Comparison of ENCODE assay signal across 17 cellular contexts in the genomic region with DNA sequence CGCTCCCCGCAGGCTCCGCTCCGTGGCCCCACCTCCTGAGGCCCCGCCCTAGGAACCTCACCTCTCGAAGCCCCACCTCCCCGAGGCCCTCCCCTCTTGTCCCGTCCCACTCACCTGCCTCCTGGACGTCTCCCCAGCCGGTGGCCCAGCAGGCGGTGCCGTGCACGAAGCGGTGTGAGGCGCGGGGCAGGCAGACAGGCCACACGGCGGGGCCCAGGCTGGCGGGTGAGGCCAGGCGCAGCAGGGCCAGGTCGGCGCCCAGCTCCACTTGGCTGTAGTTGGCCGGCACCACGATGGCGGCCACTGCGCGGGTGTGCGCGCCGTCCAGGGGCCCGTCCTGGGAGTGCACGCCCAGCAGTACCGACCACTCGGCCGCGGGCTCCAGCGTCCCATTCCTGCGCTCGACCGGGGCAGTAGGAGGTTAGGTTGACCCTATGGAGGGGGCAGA. TPM values are rescaled to one million over a fixed set of nuclear protein-coding genes. Genes with fewer than 3 reads are reported as not detected.
DNase-seq lines count a peak whose midpoint lies in the region; ATAC-seq and TF ChIP-seq lines count a peak whose summit lies in the region.
"Had no signal": no experiment of that assay in that cellular context is flagged by ENCODE, and none has a peak within 500 bp of the region (broad histone marks: within the 10 kb centered on the region; RNA-seq: fewer than 3 reads in every experiment).

No MANE protein-coding gene starts in this region.

- H3K4me1 ChIP-seq in lower lobe of right lung (no peaks in the 10 kb centered on the region), upper lobe of left lung (peaks cover 0 to 12% (median 2%) of the 10 kb centered on the region in 4 donors)

- H3K9me3 ChIP-seq in lower lobe of right lung (no peaks in the 10 kb centered on the region), upper lobe of left lung (no peaks in the 10 kb centered on the region)
- H3K9me3 ChIP-seq: heart right ventricle, vagina had no signal

- TF ChIP-seq CTCF in epithelial cell of proximal tubule (conservative IDR thresholded peaks at IDR 0.05; ENCODE audit: low read depth, low read length) (no peak), lower lobe of right lung (IDR thresholded peaks at IDR 0.05) (no peak), upper lobe of left lung (IDR thresholded peaks at IDR 0.05) (peak in 1 of 6 experiments; percentile 18)

- DNase-seq in left cardiac atrium (no peak), cardiac septum (ENCODE audit: low spot score) (no peak), epithelial cell of proximal tubule (ENCODE audit: low read depth) (no peak), lower lobe of right lung (peak; percentile 87), upper lobe of left lung (peak; percentile 87 to 88), erythroblast (lab: John Stamatoyannopoulos, UW) (no peak), NCI-H1092 treated with DMSO at 0.1 percent for 48 hours (lab: John Stamatoyannopoulos, UW) (no peak)
- DNase-seq: activated CD8-positive, alpha-beta memory T cell treated with anti-CD3 and anti-CD28 coated beads, Interleukin-2, amount 50 U/mL, for 48 hours; heart right ventricle; naive B cell; NCI-H2171 treated with DMSO at 0.1 percent for 48 hours had no signal

- 23 to 37% methylated on average over 10 to 39 of the region's 40 CpGs for WGBS in upper lobe of left lung, 2 donors

- H3K27ac ChIP-seq in lower lobe of right lung (no peak overlapping the region), upper lobe of left lung (peak overlapping the region in 1 of 4 donors; percentile 26)
- H3K27ac ChIP-seq: KMS-11, RWPE1, vagina had no signal

- peaks cover 8% of the 10 kb centered on the region for H3K27me3 ChIP-seq in lower lobe of right lung (ENCODE audit: low read depth)
- no peaks in the 10 kb centered on the region for H3K27me3 ChIP-seq in upper lobe of left lung
- H3K27me3 ChIP-seq: vagina had no signal

- H3K4me3 ChIP-seq in epithelial cell of proximal tubule (ENCODE audit: low read depth, low read length): peak overlapping the region; percentile 3
- H3K4me3 ChIP-seq in lower lobe of right lung: peak overlapping the region; percentile 17
- H3K4me3 ChIP-seq in upper lobe of left lung: peak overlapping the region in 3 of 4 donors; percentile 16 to 30 (median 21)

- TF ChIP-seq POLR2A in upper lobe of left lung (IDR thresholded peaks at IDR 0.05): no peak
- no peak for TF ChIP-seq POLR2A in erythroblast (IDR thresholded peaks at IDR 0.05; ENCODE audit: low read length)

- TF ChIP-seq EP300 in upper lobe of left lung (IDR thresholded peaks at IDR 0.05): no peak

- peak; percentile 9 to 48 for ATAC-seq in left cardiac atrium
- peak; percentile 89 to 94 for ATAC-seq in lower lobe of right lung
- ATAC-seq in upper lobe of left lung (ENCODE audit: low FRiP score in 2 of 2): peak; percentile 40 to 80
- ATAC-seq in HG03354 (IDR thresholded peaks at IDR 0.05; ENCODE audit: poor library complexity, severe bottlenecking, unreplicated experiment): no peak

- intact Hi-C loops in left cardiac atrium (cut with DNase I): no loop called here
- intact Hi-C loops in cardiac septum (cut with DNase I): no loop called here
- intact Hi-C loops in lower lobe of right lung (cut with DNase I): no loop called here

- H3K36me3 ChIP-seq in lower lobe of right lung: no peaks in the 10 kb centered on the region
- no peaks in the 10 kb centered on the region for H3K36me3 ChIP-seq in upper lobe of left lung
- H3K36me3 ChIP-seq: heart right ventricle, vagina had no signal

RNA-seq across cellular contexts. Expression of a gene that starts 1.6 kb away (rescaled TPM):
- 1 to 10 TPM; 3.0 to 4.2 TPM for total RNA-seq in left cardiac atrium
- 1.1 TPM for total RNA-seq in cardiac septum
- 0.29 and 1.3 TPM in 2 replicates for total RNA-seq in epithelial cell of proximal tubule
- 6.6 TPM for total RNA-seq in lower lobe of right lung
- total RNA-seq in upper lobe of left lung: 10 to 100 TPM in 2 of 6 donors, 1 to 10 TPM in 4; 1.4 to 61.8 (median 5.6) TPM

RNA-seq across cellular contexts. Expression of a gene that starts 12.8 kb away (rescaled TPM):
- total RNA-seq in left cardiac atrium (under 1 TPM in 1 of 2 donors, not detected in 1; 0.21 TPM), cardiac septum (not detected), epithelial cell of proximal tubule (27.4 and 53.6 TPM in 2 replicates), lower lobe of right lung (75.4 TPM), upper lobe of left lung (100 to 1,000 TPM in 3 of 6 donors, 10 to 100 TPM in 3; 59.7 to 155 (median 109) TPM)
- total RNA-seq: Daoy, dermis microvascular lymphatic vessel endothelial cell had no signal

RNA-seq across cellular contexts. Expression of a gene that starts 30.8 kb away (rescaled TPM):
- total RNA-seq in left cardiac atrium: 10 to 100 TPM; 57.3 to 74.1 TPM
- total RNA-seq in cardiac septum: 56.5 TPM
- total RNA-seq in epithelial cell of proximal tubule: 38.3 and 43.7 TPM in 2 replicates
- 79.1 TPM for total RNA-seq in lower lobe of right lung
- total RNA-seq in upper lobe of left lung: 100 to 1,000 TPM in 1 of 6 donors, 10 to 100 TPM in 5; 73.9 to 144 (median 83.6) TPM

RNA-seq across cellular contexts. Expression of a gene that starts 31.6 kb away (rescaled TPM):
- 100 to 1,000 TPM in 1 of 2 donors, 10 to 100 TPM in 1; 99.5 to 192 TPM for total RNA-seq in left cardiac atrium
- 158 TPM for total RNA-seq in cardiac septum
- 67.2 and 83.8 TPM in 2 replicates for total RNA-seq in epithelial cell of proximal tubule
- total RNA-seq in lower lobe of right lung: 179 TPM
- total RNA-seq in upper lobe of left lung: 100 to 1,000 TPM in 3 of 6 donors, 10 to 100 TPM in 3; 65.7 to 258 (median 145) TPM

RNA-seq across cellular contexts. Expression of a gene that starts 40.1 kb away (rescaled TPM):
- 10 to 100 TPM; 43.4 to 46.4 TPM for total RNA-seq in left cardiac atrium
- total RNA-seq in cardiac septum: 56.4 TPM
- total RNA-seq in epithelial cell of proximal tubule: 78.2 and 80.3 TPM in 2 replicates
- total RNA-seq in lower lobe of right lung: 37.6 TPM
- 10 to 100 TPM; 23.2 to 64.4 (median 39.3) TPM for total RNA-seq in upper lobe of left lung

Comparison
In these comparisons a context has a peak if more than half of its experiments do, and no peak if none do; other contexts are left out.
1. DNase-seq: peak in lower lobe of right lung (single experiment) and upper lobe of left lung (2 of 2); none in left cardiac atrium (single experiment), cardiac septum (single experiment), epithelial cell of proximal tubule (single experiment), erythroblast (0 of 2) and NCI-H1092 treated with DMSO at 0.1 percent for 48 hours (single experiment).
2. RNA of a gene that starts 12.8 kb away (total RNA-seq): 59.7 to 155 TPM in upper lobe of left lung, 75.4 TPM in lower lobe of right lung (single experiment) and 27.4 to 53.6 TPM in epithelial cell of proximal tubule; 0.21 TPM in left cardiac atrium and not detected in cardiac septum (single experiment); every median in the first group is over 10 times any median in the second.
3. Peak in every context shown above with its lines, with median percentiles within 50 percentile points of each other: H3K4me3 ChIP-seq.